ENCODE assay signal across 24 cellular contexts in the genomic region with DNA sequence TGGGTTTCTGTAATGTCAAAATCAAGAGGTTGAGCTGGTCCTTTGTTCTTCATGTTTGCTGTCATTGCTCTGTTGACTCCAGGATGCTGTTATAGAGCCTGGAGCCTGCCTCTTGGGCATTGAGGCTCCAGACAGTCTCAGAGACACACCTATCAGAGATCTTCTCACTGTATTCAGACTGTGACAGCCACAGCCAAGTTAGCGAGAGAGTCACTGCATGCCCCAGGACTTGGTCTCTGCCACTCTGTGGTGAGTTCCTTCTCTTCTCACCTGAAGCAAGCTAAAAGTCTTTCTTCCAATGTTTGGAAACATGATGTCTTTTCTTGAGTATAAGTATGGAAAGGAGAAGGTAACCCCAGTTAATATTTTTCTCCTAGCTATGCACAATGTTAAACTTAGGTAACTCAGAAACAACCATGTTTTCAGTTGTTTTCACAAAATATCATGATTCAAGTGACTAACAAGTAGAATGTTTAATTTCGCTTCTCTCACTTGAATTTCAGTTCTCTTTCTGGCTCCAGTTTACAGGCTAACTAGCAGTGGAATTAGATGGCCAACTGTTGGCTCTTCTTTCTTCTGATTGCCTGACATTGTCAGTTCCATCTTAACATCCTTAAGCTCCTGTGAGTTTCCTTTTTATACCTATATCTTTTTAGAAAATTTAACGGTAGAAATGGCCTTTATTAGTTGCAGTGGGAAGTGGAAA. TPM values are rescaled to one million over a fixed set of nuclear protein-coding genes. Genes with fewer than 3 reads are reported as not detected.
DNase-seq lines count a peak whose midpoint lies in the region; ATAC-seq, FAIRE-seq and TF ChIP-seq lines count a peak whose summit lies in the region.
"Had no signal": no experiment of that assay in that cellular context is flagged by ENCODE, and none has a peak within 500 bp of the region (broad histone marks: within the 10 kb centered on the region; RNA-seq: fewer than 3 reads in every experiment).

No MANE protein-coding gene starts in this region.

- H3K9me2 ChIP-seq in OCI-LY7 (ENCODE audit: insufficient read depth, low read length): no peaks in the 10 kb centered on the region

- 85 to 90% (median 86%) methylated on average over 3 of the region's 3 CpGs for WGBS in psoas muscle, 3 donors

- H3K4me1 ChIP-seq in OCI-LY7 (ENCODE audit: insufficient read depth, low read length, poor library complexity, severe bottlenecking): peaks cover 5% of the 10 kb centered on the region
- no peaks in the 10 kb centered on the region for H3K4me1 ChIP-seq in psoas muscle
- H3K4me1 ChIP-seq in colonic mucosa: no peaks in the 10 kb centered on the region
- H3K4me1 ChIP-seq: esophagus muscularis mucosa, gastroesophageal sphincter, lower lobe of right lung had no signal

- CTCF ChIA-PET in OCI-LY7 (lab: Charles Lee; ENCODE audit: unreplicated experiment): no interaction called here

- peak; percentile 87 for ATAC-seq in GM19452 (IDR thresholded peaks at IDR 0.05; ENCODE audit: unreplicated experiment)
- peak; percentile 61 for ATAC-seq in HG03342 (IDR thresholded peaks at IDR 0.05; ENCODE audit: unreplicated experiment)
- ATAC-seq in psoas muscle: no peak
- ATAC-seq in GM18907 (IDR thresholded peaks at IDR 0.05; ENCODE audit: unreplicated experiment): no peak
- ATAC-seq: activated T-helper 17 cell treated with anti-CD3 and anti-CD28 coated beads, Interleukin-2, amount 50 U/mL, for 72 hours; effector memory CD8-positive, alpha-beta T cell; gastroesophageal sphincter; lower lobe of right lung had no signal

- no peak overlapping the region for H3K9ac ChIP-seq in colonic mucosa (ENCODE audit: low read depth in 2 of 2, low read length in 2 of 2)

- no peak for DNase-seq in GM12891 (ENCODE audit: insufficient read length, low spot score)
- no peak for DNase-seq in OCI-LY7 (ENCODE audit: low spot score)
- DNase-seq in psoas muscle: no peak
- no peak for DNase-seq in GM19238 (ENCODE audit: insufficient read length, low spot score)
- no peak for DNase-seq in colonic mucosa
- DNase-seq: ACHN; activated CD4-positive, alpha-beta T cell treated with anti-CD3 and anti-CD28 coated beads for 1 hour; activated naive CD8-positive, alpha-beta T cell treated with anti-CD3 and anti-CD28 coated beads for 36 hours; CD4-positive, CD25-positive, alpha-beta regulatory T cell; DMS153; effector memory CD8-positive, alpha-beta T cell; GF-D8; islet precursor cell; lower lobe of right lung; NCI-H187 treated with DMSO at 0.1 percent for 48 hours; stimulated activated CD4-positive, alpha-beta T cell treated with anti-CD3 and anti-CD28 coated beads, Interleukin-1b, Interleukin-23, amount 100 ng/mL, for 48 hours; stimulated activated naive CD4-positive, alpha-beta T cell had no signal

- POLR2A ChIA-PET in OCI-LY7 (lab: Charles Lee): interaction anchor here (0.6 to 1.7 kb wide), 4 partner anchors 11 to 449 kb away, joined by 3 to 6 read pairs (median 4); a partner anchor contains a TSS

- intact Hi-C loops in OCI-LY7 (cut with micrococcal nuclease; ENCODE audit: unreplicated experiment) (no loop called here), psoas muscle (cut with DNase I) (no loop called here), colonic mucosa (cut with DNase I) (no loop called here)

- H3K36me3 ChIP-seq in OCI-LY7 (ENCODE audit: insufficient read depth, low read length): no peaks in the 10 kb centered on the region
- no peaks in the 10 kb centered on the region for H3K36me3 ChIP-seq in psoas muscle (ENCODE audit: insufficient read depth in 1 of 2, low read depth in 1 of 2)
- H3K36me3 ChIP-seq in colonic mucosa: no peaks in the 10 kb centered on the region
- H3K36me3 ChIP-seq: esophagus muscularis mucosa, gastroesophageal sphincter, lower lobe of right lung had no signal

- H2AFZ ChIP-seq in OCI-LY7 (ENCODE audit: low read length): peak overlapping the region; percentile 72

- H4K20me1 ChIP-seq in OCI-LY7 (ENCODE audit: insufficient read depth, low read length): no peaks in the 10 kb centered on the region

- H3K27me3 ChIP-seq in psoas muscle (ENCODE audit: insufficient read depth in 3 of 3, low read length in 2 of 3): no peaks in the 10 kb centered on the region
- no peaks in the 10 kb centered on the region for H3K27me3 ChIP-seq in colonic mucosa
- H3K27me3 ChIP-seq: esophagus muscularis mucosa, gastroesophageal sphincter had no signal

- H3K4me3 ChIP-seq in OCI-LY7 (ENCODE audit: low read depth, low read length, poor library complexity, severe bottlenecking) (no peak overlapping the region), psoas muscle (no peak overlapping the region), colonic mucosa (no peak overlapping the region)
- H3K4me3 ChIP-seq: esophagus muscularis mucosa, gastroesophageal sphincter, lower lobe of right lung had no signal

- H3K27ac ChIP-seq in OCI-LY7 (ENCODE audit: low read depth, low read length, poor library complexity, severe bottlenecking): no peak overlapping the region
- no peak overlapping the region for H3K27ac ChIP-seq in psoas muscle
- no peak overlapping the region for H3K27ac ChIP-seq in colonic mucosa
- H3K27ac ChIP-seq: esophagus muscularis mucosa, gastroesophageal sphincter, lower lobe of right lung had no signal

- BruUV-seq in OCI-LY7 (replicated peaks; lab: Mats Ljungman, UMichigan): no TSS peak

- peak overlapping the region; percentile 15; the same call in 1 of the 2 replicates for H3K4me2 ChIP-seq in OCI-LY7 (ENCODE audit: low read length)

- FAIRE-seq in GM12891 (lab: Jason Lieb, UNC): peak; percentile 16
- FAIRE-seq: H1 had no signal

- no peaks in the 10 kb centered on the region for H3K79me2 ChIP-seq in OCI-LY7 (ENCODE audit: insufficient read depth, low read depth, low read length)

- TF ChIP-seq POLR2A in GM12891 (IDR thresholded peaks at IDR 0.05; ENCODE audit: low read depth, low read length): no peak

- TF ChIP-seq CTCF in OCI-LY7 (conservative IDR thresholded peaks at IDR 0.05; ENCODE audit: low read length) (no peak), psoas muscle (IDR thresholded peaks at IDR 0.05) (no peak), colonic mucosa (IDR thresholded peaks at IDR 0.05) (no peak)

- no peaks in the 10 kb centered on the region for H3K9me3 ChIP-seq in OCI-LY7 (ENCODE audit: low read length)
- H3K9me3 ChIP-seq in psoas muscle: no peaks in the 10 kb centered on the region
- H3K9me3 ChIP-seq in colonic mucosa: no peaks in the 10 kb centered on the region

TF ChIP-seq in GM12891, 5 proteins besides CTCF, POLR2A, EP300 and RAD21:
- peak; percentile 66 for TF ChIP-seq SPI1 (IDR thresholded peaks at IDR 0.05; ENCODE audit: low read depth, low read length)
- no peak for TF ChIP-seq POLR2AphosphoS5 (IDR thresholded peaks at IDR 0.05; ENCODE audit: low read depth, low read length)

RNA-seq across cellular contexts. Expression of a gene that starts 20.6 kb away (rescaled TPM):
- polyA plus RNA-seq in GM12891 (2012; ENCODE audit: low read depth, missing spikeins): 2.0 TPM
- 8.0 and 8.7 TPM in 2 replicates for total RNA-seq in OCI-LY7 (2014; rRNA removed; shearing (Covaris generic))
- total RNA-seq in OCI-LY7 (2022) (21.6 and 23.2 TPM in 2 replicates), psoas muscle (10 to 100 TPM; 21.8 to 36.7 (median 27.3) TPM), colonic mucosa (10 to 100 TPM; 22.3 to 26.5 TPM)
- 10 to 100 TPM in 1 of 3 donors, 1 to 10 TPM in 2; 6.1 to 11.4 (median 6.1) TPM for polyA plus RNA-seq in psoas muscle

Comparison
In these comparisons a context has a peak if more than half of its experiments do, and no peak if none do; other contexts are left out.
1. ATAC-seq: peak in GM19452 (single experiment) and HG03342 (single experiment); none in psoas muscle (0 of 4) and GM18907 (single experiment).